In genomic region chr18:75859533-75859932, GRCh38 we compare ENCODE assay signal across 21 cellular contexts.
DNase-seq lines count a peak whose midpoint lies in the region; ATAC-seq, FAIRE-seq and TF ChIP-seq lines count a peak whose summit lies in the region.
"Had no signal": no experiment of that assay in that cellular context is flagged by ENCODE, and none has a peak within 500 bp of the region (broad histone marks: within the 10 kb centered on the region; RNA-seq: fewer than 3 reads in every experiment).

No MANE protein-coding gene starts in this region.

- WGBS in esophagus muscularis mucosa, result 86% methylated on average over 5 of the region's 5 CpGs

- H3K9me3 ChIP-seq in esophagus muscularis mucosa, result no peaks in the 10 kb centered on the region
- H3K9me3 ChIP-seq: BE2C, BLaER1 had no signal

- TF ChIP-seq POLR2A in esophagus muscularis mucosa (IDR thresholded peaks at IDR 0.05; ENCODE audit: low read depth), result no peak

- no peak for TF ChIP-seq CTCF in D721Med (IDR thresholded peaks at IDR 0.05; ENCODE audit: insufficient read depth, missing control alignments)
- TF ChIP-seq CTCF in esophagus muscularis mucosa (IDR thresholded peaks at IDR 0.05), result no peak

- H3K36me3 ChIP-seq in H7 (replicated peaks; ENCODE audit: control insufficient read depth, insufficient read depth, low read length), result no peaks in the 10 kb centered on the region
- H3K36me3 ChIP-seq in esophagus muscularis mucosa, result no peaks in the 10 kb centered on the region
- H3K36me3 ChIP-seq: BE2C, BLaER1 had no signal

- intact Hi-C loops in esophagus muscularis mucosa (cut with DNase I), result no loop called here

- ATAC-seq in HG03520 (IDR thresholded peaks at IDR 0.05; ENCODE audit: unreplicated experiment), result no peak
- no peak for ATAC-seq in HG02852 (IDR thresholded peaks at IDR 0.05; ENCODE audit: unreplicated experiment)

- FAIRE-seq in D721Med (lab: Jason Lieb, UNC), result peak; percentile 61
- FAIRE-seq: A204.1, G401.6, GM12891, GM19239 had no signal

- no peak overlapping the region for H3K27ac ChIP-seq in esophagus muscularis mucosa (replicated peaks in 1 of 4)
- H3K27ac ChIP-seq: BLaER1 had no signal

- no peaks in the 10 kb centered on the region for H3K4me1 ChIP-seq in esophagus muscularis mucosa
- H3K4me1 ChIP-seq: BE2C, BLaER1 had no signal

- DNase-seq in D721Med (ENCODE audit: insufficient read length, low spot score), result no peak
- peak; percentile 7 for DNase-seq in H7
- DNase-seq in esophagus muscularis mucosa (ENCODE audit: extremely low spot score), result peak; percentile 39
- DNase-seq in medulla oblongata (ENCODE audit: extremely low spot score), result no peak
- DNase-seq: 8988T; ACHN; BE2C; C1 segment of cervical spinal cord; CD4-positive, alpha-beta memory T cell; CD4-positive, CD25-positive, alpha-beta regulatory T cell; CD8-positive, alpha-beta memory T cell; COR-L47; DMS79 treated with DMSO at 0.1 percent for 48 hours; GF-D8 had no signal

- H3K27me3 ChIP-seq in H7 (ENCODE audit: control insufficient read depth, insufficient read depth, low read length), result no peaks in the 10 kb centered on the region
- H3K27me3 ChIP-seq in esophagus muscularis mucosa, result no peaks in the 10 kb centered on the region
- H3K27me3 ChIP-seq: BE2C, BLaER1 had no signal

- H3K4me3 ChIP-seq in H7 (ENCODE audit: insufficient read depth, low read depth, low read length), result no peak overlapping the region
- no peak overlapping the region for H3K4me3 ChIP-seq in esophagus muscularis mucosa
- H3K4me3 ChIP-seq: BLaER1 had no signal

- TF ChIP-seq EP300 in esophagus muscularis mucosa (IDR thresholded peaks at IDR 0.05), result no peak

Comparison
In these comparisons a context has a peak if more than half of its experiments do, and no peak if none do; other contexts are left out.
1. DNase-seq: peak in H7 (single experiment) and esophagus muscularis mucosa (single experiment); none in D721Med (single experiment) and medulla oblongata (single experiment).